6 cellular contexts compared by ENCODE assay signal in genomic region chr10:47970076-47970475, GRCh38. TPM values are rescaled to one million over a fixed set of nuclear protein-coding genes. Genes with fewer than 3 reads are reported as not detected.
"Had no signal": no experiment of that assay in that cellular context is flagged by ENCODE, and none has a peak within 500 bp of the region (broad histone marks: within the 10 kb centered on the region; RNA-seq: fewer than 3 reads in every experiment).

No MANE protein-coding gene starts in this region.

RNA-seq across cellular contexts. Expression of gene FAM25C, which starts 29.5 kb away (rescaled TPM):
- total RNA-seq: GM23338, H1, H9, HepG2, HFFc6, HT1080 had no signal

RNA-seq across cellular contexts. Expression of gene NPY4R2, which starts 51.6 kb away (rescaled TPM):
- total RNA-seq: GM23338, H1, HepG2, HT1080 had no signal
